Comparison of ENCODE assay signal across 8 cellular contexts in genomic region chr3:14946749-14947104, GRCh38. TPM values are rescaled to one million over a fixed set of nuclear protein-coding genes. Genes with fewer than 3 reads are reported as not detected.
DNase-seq lines count a peak whose midpoint lies in the region; ATAC-seq and TF ChIP-seq lines count a peak whose summit lies in the region.

No MANE protein-coding gene starts in this region.

- no peak for ATAC-seq in HG02981 (IDR thresholded peaks at IDR 0.05; ENCODE audit: unreplicated experiment)
- ATAC-seq in GM21381 (IDR thresholded peaks at IDR 0.05; ENCODE audit: unreplicated experiment): no peak

- no peaks in the 10 kb centered on the region for H3K27me3 ChIP-seq in BLaER1 treated with 17β-estradiol and CSF1 and Interleukin-3, amounts not matched to agents 10 nM and 100 nM
- no peaks in the 10 kb centered on the region for H3K27me3 ChIP-seq in Loucy (ENCODE audit: insufficient read depth, low read length, poor library complexity, severe bottlenecking)
- no peaks in the 10 kb centered on the region for H3K27me3 ChIP-seq in ectodermal cell (ENCODE audit: control insufficient read depth, insufficient read depth, low read length, poor library complexity, severe bottlenecking)
- H3K27me3 ChIP-seq in neural cell (ENCODE audit: insufficient read depth, low read depth, low read length): no peaks in the 10 kb centered on the region

- no peak for TF ChIP-seq EP300 in neural cell (conservative IDR thresholded peaks at IDR 0.05; ENCODE audit: poor library complexity, severe bottlenecking)

- no peaks in the 10 kb centered on the region for H3K9me3 ChIP-seq in BLaER1 treated with 17β-estradiol and CSF1 and Interleukin-3, amounts not matched to agents 10 nM and 100 nM (replicated peaks in 1 of 11)
- H3K9me3 ChIP-seq in Loucy (ENCODE audit: insufficient read depth, low read depth, low read length) (no peaks in the 10 kb centered on the region), ectodermal cell (ENCODE audit: control insufficient read depth, low read length) (no peaks in the 10 kb centered on the region), neural cell (ENCODE audit: low read length) (no peaks in the 10 kb centered on the region)

- peak overlapping the region; percentile 92 to 99 (median 98) for H3K27ac ChIP-seq in BLaER1 treated with 17β-estradiol and CSF1 and Interleukin-3, amounts not matched to agents 10 nM and 100 nM
- peak overlapping the region; percentile 82 for H3K27ac ChIP-seq in ectodermal cell (ENCODE audit: insufficient read depth, low read depth, low read length, poor library complexity, severe bottlenecking)
- H3K27ac ChIP-seq in neural cell (ENCODE audit: low read length): peak overlapping the region; percentile 79

- WGBS in ectodermal cell, 2 experiments: 1 to 2% methylated on average over 8 of the region's 8 CpGs

- peaks cover 29 to 44% (median 35%) of the 10 kb centered on the region in 10 experiments for H3K4me1 ChIP-seq in BLaER1 treated with 17β-estradiol and CSF1 and Interleukin-3, amounts not matched to agents 10 nM and 100 nM
- H3K4me1 ChIP-seq in Loucy (ENCODE audit: insufficient read depth, low read length, poor library complexity, severe bottlenecking) (peaks cover 40% of the 10 kb centered on the region), ectodermal cell (ENCODE audit: control insufficient read depth, insufficient read depth, low read length) (peaks cover 8% of the 10 kb centered on the region)

- H3K9me2 ChIP-seq in Loucy (replicated peaks; ENCODE audit: low read depth, low read length) (no peaks in the 10 kb centered on the region), neural cell (ENCODE audit: insufficient read depth, low read length) (no peaks in the 10 kb centered on the region)

- no peak for DNase-seq in NCI-H1694 (lab: John Stamatoyannopoulos, UW)
- DNase-seq in NCI-H2029 treated with DMSO at 0.1 percent for 48 hours (lab: John Stamatoyannopoulos, UW): no peak

- H3K79me2 ChIP-seq in Loucy (ENCODE audit: insufficient read depth, low read length) (peaks cover 77% of the 10 kb centered on the region), neural cell (replicated peaks; ENCODE audit: insufficient read depth, low read length) (peaks cover 68% of the 10 kb centered on the region)

- TF ChIP-seq CTCF in Loucy (conservative IDR thresholded peaks at IDR 0.05; ENCODE audit: low read length) (no peak), neural cell (IDR thresholded peaks at IDR 0.05; ENCODE audit: poor library complexity, severe bottlenecking) (no peak)

- H3K36me3 ChIP-seq in BLaER1 treated with 17β-estradiol and CSF1 and Interleukin-3, amounts not matched to agents 10 nM and 100 nM: peaks cover 28 to 59% (median 50%) of the 10 kb centered on the region in 11 experiments
- H3K36me3 ChIP-seq in Loucy (ENCODE audit: insufficient read depth, low read length) (peaks cover 25% of the 10 kb centered on the region; the same call in 1 of the 2 replicates), ectodermal cell (ENCODE audit: control insufficient read depth, insufficient read depth, low read length) (peaks cover 17% of the 10 kb centered on the region), neural cell (ENCODE audit: insufficient read depth, low read length) (peaks cover 4% of the 10 kb centered on the region)

- H2AFZ ChIP-seq in Loucy (ENCODE audit: low read length) (peak overlapping the region; percentile 89), neural cell (ENCODE audit: low read depth, low read length) (peak overlapping the region; percentile 51)

- H3K4me2 ChIP-seq in BLaER1 treated with 17β-estradiol and CSF1 and Interleukin-3, amounts not matched to agents 10 nM and 100 nM: peak overlapping the region; percentile 75 to 95 (median 90)
- H3K4me2 ChIP-seq in Loucy (ENCODE audit: low read depth, low read length, poor library complexity, severe bottlenecking) (peak overlapping the region; percentile 95), neural cell (ENCODE audit: low read length) (peak overlapping the region; percentile 95)

- TF ChIP-seq RAD21 in neural cell (conservative IDR thresholded peaks at IDR 0.05): no peak

- H3K9ac ChIP-seq in BLaER1 treated with 17β-estradiol and CSF1 and Interleukin-3, amounts not matched to agents 10 nM and 100 nM: peak overlapping the region; percentile 89 to 99 (median 96)
- peak overlapping the region; percentile 94 for H3K9ac ChIP-seq in Loucy (ENCODE audit: low read depth, low read length, poor library complexity, severe bottlenecking)
- H3K9ac ChIP-seq in neural cell (ENCODE audit: low read length): peak overlapping the region; percentile 96

- peaks cover 13% of the 10 kb centered on the region; the same call in 1 of the 2 replicates for H3F3A ChIP-seq in Loucy (ENCODE audit: low read depth)
- no peaks in the 10 kb centered on the region for H3F3A ChIP-seq in neural cell (ENCODE audit: insufficient read depth, low read length, poor library complexity, severe bottlenecking)

- peak overlapping the region; percentile 71 to 89 (median 77) for H3K4me3 ChIP-seq in BLaER1 treated with 17β-estradiol and CSF1 and Interleukin-3, amounts not matched to agents 10 nM and 100 nM
- H3K4me3 ChIP-seq in Loucy (ENCODE audit: low read length, poor library complexity, severe bottlenecking): peak overlapping the region; percentile 98
- H3K4me3 ChIP-seq in ectodermal cell (ENCODE audit: insufficient read depth, low read depth, low read length): peak overlapping the region; percentile 92
- H3K4me3 ChIP-seq in neural cell (ENCODE audit: low read length): peak overlapping the region; percentile 96

- peaks cover 30 to 74% (median 45%) of the 10 kb centered on the region in 11 experiments; a peak in 19 of 22 replicates for H4K20me1 ChIP-seq in BLaER1 treated with 17β-estradiol and CSF1 and Interleukin-3, amounts not matched to agents 10 nM and 100 nM
- H4K20me1 ChIP-seq in Loucy (ENCODE audit: insufficient read depth, low read length, poor library complexity, severe bottlenecking) (peaks cover 66% of the 10 kb centered on the region), neural cell (ENCODE audit: insufficient read depth) (peaks cover 6% of the 10 kb centered on the region)

TF ChIP-seq in neural cell, 6 proteins besides CTCF, POLR2A, EP300 and RAD21:
- TF ChIP-seq REST (IDR thresholded peaks at IDR 0.05; ENCODE audit: borderline replicate concordance) (no peak), SMC3 (conservative IDR thresholded peaks at IDR 0.05; ENCODE audit: poor library complexity) (no peak), POLR2AphosphoS5 (IDR thresholded peaks at IDR 0.05) (no peak), TAF1 (IDR thresholded peaks at IDR 0.05; ENCODE audit: low read depth) (no peak), EZH2 (IDR thresholded peaks at IDR 0.05; ENCODE audit: borderline replicate concordance, insufficient read depth, low read length, poor library complexity, severe bottlenecking) (no peak), MXI1 (conservative IDR thresholded peaks at IDR 0.05; ENCODE audit: poor library complexity, severe bottlenecking) (no peak)
TF ChIP-seq in neural cell: peak in this region for 0.

RNA-seq across cellular contexts. Expression of gene NR2C2, which starts 0.7 kb away (rescaled TPM):
- 32.1 TPM for polyA plus RNA-seq in ectodermal cell (2013, experiment 1 of 4)
- 39.6 TPM for polyA plus RNA-seq in ectodermal cell (2013, experiment 2 of 4)
- polyA plus RNA-seq in ectodermal cell (2013, experiment 3 of 4): 31.4 TPM
- 33.5 TPM for polyA plus RNA-seq in ectodermal cell (2013, experiment 4 of 4)
- polyA plus RNA-seq in neural cell: 37.5 and 40.4 TPM in 2 replicates
- polyA minus RNA-seq in neural cell: 74.0 and 99.9 TPM in 2 replicates
